Comparison of ENCODE assay signal across 23 cellular contexts in the genomic region with DNA sequence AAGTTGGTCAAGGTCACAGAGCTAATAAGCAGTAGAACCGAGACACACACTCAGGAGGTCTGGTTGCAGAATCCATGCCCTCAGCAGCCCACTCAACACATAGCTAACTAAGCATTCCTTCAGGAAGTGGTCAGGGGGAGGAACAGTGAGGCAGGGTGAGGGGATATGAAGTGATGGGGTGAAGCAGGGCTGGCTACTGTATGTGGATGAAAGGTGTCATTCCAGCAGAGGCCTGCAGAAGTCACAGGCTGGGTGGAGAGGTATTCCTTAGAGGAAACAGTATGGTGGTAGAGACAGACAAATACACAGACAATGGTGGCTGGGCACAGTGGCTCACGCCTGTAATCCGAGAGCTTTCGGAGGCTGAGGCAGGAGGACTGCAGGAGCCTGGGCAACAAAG. TPM values are rescaled to one million over a fixed set of nuclear protein-coding genes. Genes with fewer than 3 reads are reported as not detected.
A peak's percentile ranks its signal among the peaks of the same experiment; 100 is the strongest.
DNase-seq lines count a peak whose midpoint lies in the region; ATAC-seq, FAIRE-seq and TF ChIP-seq lines count a peak whose summit lies in the region.
"Had no signal": no experiment of that assay in that cellular context is flagged by ENCODE, and none has a peak within 500 bp of the region (broad histone marks: within the 10 kb centered on the region; RNA-seq: fewer than 3 reads in every experiment).

No MANE protein-coding gene starts in this region.

- H3K36me3 Mint-ChIP-seq in HFFc6 (ENCODE audit: low read depth) (peaks cover 35% of the 10 kb centered on the region), astrocyte (ENCODE audit: low read depth, unreplicated experiment) (no peaks in the 10 kb centered on the region), mesothelial cell of epicardium (peaks cover 23% of the 10 kb centered on the region)

- H3K27ac ChIP-seq in astrocyte (ENCODE audit: low read depth, low read length) = no peak overlapping the region
- H3K27ac ChIP-seq: KMS-11, SJSA1 had no signal

- no peaks in the 10 kb centered on the region for H3K9me3 ChIP-seq in astrocyte (ENCODE audit: insufficient read depth, low read depth, low read length)
- H3K9me3 ChIP-seq: Caco-2, SJSA1 had no signal

- no peaks in the 10 kb centered on the region for H3K36me3 ChIP-seq in astrocyte (ENCODE audit: insufficient read depth, low read length)

- H3K4me2 ChIP-seq in astrocyte (ENCODE audit: low read length) = peak overlapping the region; percentile 47
- H3K4me2 ChIP-seq: KMS-11 had no signal

- peaks cover 7% of the 10 kb centered on the region for H3K4me1 ChIP-seq in astrocyte (ENCODE audit: insufficient read depth, low read length)

- H3K27me3 ChIP-seq in astrocyte (ENCODE audit: insufficient read depth, low read length) = no peaks in the 10 kb centered on the region
- H3K27me3 ChIP-seq: SJSA1 had no signal

- ATAC-seq in GM18861 (IDR thresholded peaks at IDR 0.05; ENCODE audit: unreplicated experiment) = no peak
- no peak for ATAC-seq in HG02588 (IDR thresholded peaks at IDR 0.05; ENCODE audit: unreplicated experiment)
- no peak for ATAC-seq in HG03354 (IDR thresholded peaks at IDR 0.05; ENCODE audit: poor library complexity, severe bottlenecking, unreplicated experiment)
- ATAC-seq: Right ventricle myocardium inferior had no signal

- H3K4me3 Mint-ChIP-seq in HFFc6 (no peak overlapping the region), astrocyte (ENCODE audit: unreplicated experiment) (no peak overlapping the region), mesothelial cell of epicardium (no peak overlapping the region)
- H3K4me3 Mint-ChIP-seq: CD4-positive, alpha-beta memory T cell had no signal

- H3K27ac Mint-ChIP-seq in HFFc6 (peak overlapping the region; percentile 40), astrocyte (ENCODE audit: unreplicated experiment) (no peak overlapping the region), mesothelial cell of epicardium (peak overlapping the region; percentile 13)

- DNase-seq in HFFc6 = no peak
- DNase-seq in astrocyte (ENCODE audit: low read depth) = no peak
- no peak for DNase-seq in mesothelial cell of epicardium (ENCODE audit: low spot score in 2 of 2, unreplicated experiment in 2 of 2)
- no peak for DNase-seq in SKM-1 treated with dmso at 0.1 percent for 144 hours (lab: John Stamatoyannopoulos, UW; ENCODE audit: unreplicated experiment)
- DNase-seq: Caco-2; CD4-positive, alpha-beta memory T cell; DMS153; GF-D8; NCI-H1105; NCI-H146; NCI-H2029; NCI-H2227 treated with DMSO at 0.1 percent for 48 hours; NCI-H524; NCI-H82 had no signal

- H3K9me3 Mint-ChIP-seq in HFFc6 (no peaks in the 10 kb centered on the region), astrocyte (ENCODE audit: unreplicated experiment) (no peaks in the 10 kb centered on the region), mesothelial cell of epicardium (peaks cover 4% of the 10 kb centered on the region)
- H3K9me3 Mint-ChIP-seq: CD4-positive, alpha-beta memory T cell had no signal

- H3K79me2 ChIP-seq in astrocyte (ENCODE audit: insufficient read depth, low read length) = no peaks in the 10 kb centered on the region

- no peaks in the 10 kb centered on the region for H3K27me3 Mint-ChIP-seq in HFFc6 (ENCODE audit: insufficient read depth)
- H3K27me3 Mint-ChIP-seq in astrocyte (ENCODE audit: low read depth, unreplicated experiment) = peaks cover 18% of the 10 kb centered on the region
- H3K27me3 Mint-ChIP-seq in mesothelial cell of epicardium (ENCODE audit: low read depth) = no peaks in the 10 kb centered on the region
- H3K27me3 Mint-ChIP-seq: CD4-positive, alpha-beta memory T cell had no signal

- H3K9ac ChIP-seq in astrocyte (ENCODE audit: low read length) = no peak overlapping the region
- H3K9ac ChIP-seq: KMS-11 had no signal

- H3K4me3 ChIP-seq in astrocyte (ENCODE audit: insufficient read depth, low read depth, low read length) = no peak overlapping the region
- H3K4me3 ChIP-seq: SJSA1 had no signal

- peaks cover 32% of the 10 kb centered on the region for H3K4me1 Mint-ChIP-seq in HFFc6 (ENCODE audit: low read depth)
- peaks cover 11% of the 10 kb centered on the region for H3K4me1 Mint-ChIP-seq in astrocyte (ENCODE audit: low read depth, unreplicated experiment)
- H3K4me1 Mint-ChIP-seq in mesothelial cell of epicardium = peaks cover 22% of the 10 kb centered on the region

- H4K20me1 ChIP-seq in astrocyte (ENCODE audit: insufficient read depth, low read length) = no peaks in the 10 kb centered on the region

- TF ChIP-seq CTCF in HFFc6 (IDR thresholded peaks at IDR 0.05) (no peak), astrocyte (IDR thresholded peaks at IDR 0.05; ENCODE audit: insufficient read depth, low read depth, low read length) (no peak), mesothelial cell of epicardium (IDR thresholded peaks at IDR 0.05; ENCODE audit: unreplicated experiment) (no peak)

- no peak for FAIRE-seq in astrocyte (lab: Jason Lieb, UNC)
- FAIRE-seq: H54, HTR-8/SVneo had no signal

- H2AFZ ChIP-seq in astrocyte (ENCODE audit: low read depth, low read length) = no peak overlapping the region

RNA-seq across cellular contexts. Expression of gene TMCO4, which starts 14.1 kb away (rescaled TPM):
- 10 to 100 TPM; 17.4 to 30.6 (median 27.8) TPM for total RNA-seq in HFFc6 (2021; fragmentation: NEBNext Ultra II Directional; extraction: Animal tissue kit (Norgen Biotek cat#: 25700))
- total RNA-seq in astrocyte = 1.8 and 2.4 TPM in 2 replicates
- total RNA-seq in mesothelial cell of epicardium = 19.4 to 23.1 TPM (median 21.4 TPM) in 3 replicates

RNA-seq across cellular contexts. Expression of gene RNF186, which starts 29.4 kb away (rescaled TPM):
- total RNA-seq in HFFc6 (2021; fragmentation: NEBNext Ultra II Directional; extraction: Animal tissue kit (Norgen Biotek cat#: 25700)) = not detected
- total RNA-seq in astrocyte (not detected in 2 replicates), mesothelial cell of epicardium (not detected in 3 replicates)
- total RNA-seq: Caco-2; CD4-positive, alpha-beta memory T cell; OCI-LY7; Right ventricle myocardium inferior; SJSA1 had no signal
